26 cellular contexts compared by ENCODE assay signal in genomic region chr20:61565791-61566190, GRCh38.
"Had no signal": no experiment of that assay in that cellular context is flagged by ENCODE, and none has a peak within 500 bp of the region (broad histone marks: within the 10 kb centered on the region; RNA-seq: fewer than 3 reads in every experiment).

No MANE protein-coding gene starts in this region.

- H3K27ac ChIP-seq: dorsolateral prefrontal cortex, epithelial cell of prostate, gastrocnemius medialis, left lung, prostate gland, right atrium auricular region, testis, tibial artery had no signal

- H3K36me3 Mint-ChIP-seq: naive thymus-derived CD4-positive, alpha-beta T cell; stimulated activated effector memory CD8-positive, alpha-beta T cell treated with anti-CD3 and anti-CD28 coated beads, Interleukin-12 subunit alpha, Interleukin-12 subunit beta, amount 100 ng/mL, for 72 hours; type B pancreatic cell had no signal

- H3K27ac Mint-ChIP-seq: naive thymus-derived CD4-positive, alpha-beta T cell; stimulated activated effector memory CD8-positive, alpha-beta T cell treated with anti-CD3 and anti-CD28 coated beads, Interleukin-12 subunit alpha, Interleukin-12 subunit beta, amount 100 ng/mL, for 72 hours; type B pancreatic cell had no signal

- H3K27me3 ChIP-seq: dorsolateral prefrontal cortex, gastrocnemius medialis, right atrium auricular region, testis had no signal

- ATAC-seq: esophagus mucosa; gastrocnemius medialis; left cardiac atrium; left lung; naive thymus-derived CD4-positive, alpha-beta T cell; sciatic nerve; stimulated activated effector memory CD8-positive, alpha-beta T cell treated with anti-CD3 and anti-CD28 coated beads, Interleukin-12 subunit alpha, Interleukin-12 subunit beta, amount 100 ng/mL, for 72 hours; stimulated activated naive CD8-positive, alpha-beta T cell treated with anti-CD3 and anti-CD28 coated beads, Interleukin-15, Interleukin-2, amounts not matched to agents 100 U/mL and 50 U/mL, for 24 hours had no signal

- H3K4me3 ChIP-seq: dorsolateral prefrontal cortex, gastrocnemius medialis, left lung, prostate gland, right atrium auricular region, smooth muscle cell, testis, tibial artery had no signal

- H3K4me1 ChIP-seq: gastrocnemius medialis, left lung, prostate gland, right atrium auricular region, tibial artery had no signal

- H3K4me3 Mint-ChIP-seq: naive thymus-derived CD4-positive, alpha-beta T cell; stimulated activated effector memory CD8-positive, alpha-beta T cell treated with anti-CD3 and anti-CD28 coated beads, Interleukin-12 subunit alpha, Interleukin-12 subunit beta, amount 100 ng/mL, for 72 hours; type B pancreatic cell had no signal

- H3K4me2 ChIP-seq: smooth muscle cell had no signal

- H3K9me3 ChIP-seq: gastrocnemius medialis, prostate gland, right atrium auricular region, testis, tibial artery had no signal

- H3K9me3 Mint-ChIP-seq: stimulated activated effector memory CD8-positive, alpha-beta T cell treated with anti-CD3 and anti-CD28 coated beads, Interleukin-12 subunit alpha, Interleukin-12 subunit beta, amount 100 ng/mL, for 72 hours; type B pancreatic cell had no signal

- DNase-seq: cerebellar nuclear complex; dorsolateral prefrontal cortex; effector CD4-positive, alpha-beta T cell; foreskin fibroblast; gastrocnemius medialis; head of caudate nucleus; left cardiac atrium; left lung; mammary epithelial cell; mesendoderm; midbrain; naive thymus-derived CD4-positive, alpha-beta T cell; stimulated activated CD4-positive, alpha-beta T cell treated with anti-CD3 and anti-CD28 coated beads, Interleukin-2, amount 100 ng/mL, for 24 hours; stimulated activated CD4-positive, alpha-beta T cell treated with anti-CD3 and anti-CD28 coated beads, Interleukin-4, amount 100 ng/mL, for 24 hours; stimulated activated naive CD8-positive, alpha-beta T cell treated with anti-CD3 and anti-CD28 coated beads, Interleukin-15, Interleukin-2, amounts not matched to agents 100 U/mL and 50 U/mL, for 24 hours; substantia nigra; testis; tibial artery had no signal

- H3K4me1 Mint-ChIP-seq: naive thymus-derived CD4-positive, alpha-beta T cell; stimulated activated effector memory CD8-positive, alpha-beta T cell treated with anti-CD3 and anti-CD28 coated beads, Interleukin-12 subunit alpha, Interleukin-12 subunit beta, amount 100 ng/mL, for 72 hours had no signal

- H3K36me3 ChIP-seq: gastrocnemius medialis, left lung, prostate gland, right atrium auricular region, tibial artery had no signal
